13 cellular contexts compared by ENCODE assay signal in genomic region chr3:9339750-9340449, GRCh38. TPM values are rescaled to one million over a fixed set of nuclear protein-coding genes. Genes with fewer than 3 reads are reported as not detected.
DNase-seq lines count a peak whose midpoint lies in the region; ATAC-seq, FAIRE-seq and TF ChIP-seq lines count a peak whose summit lies in the region.
"Had no signal": no experiment of that assay in that cellular context is flagged by ENCODE, and none has a peak within 500 bp of the region (broad histone marks: within the 10 kb centered on the region; RNA-seq: fewer than 3 reads in every experiment).

No MANE protein-coding gene starts in this region.

- ATAC-seq in IMR-90 (ENCODE audit: low read depth) (peak; percentile 81), GM21737 (IDR thresholded peaks at IDR 0.05; ENCODE audit: unreplicated experiment) (no peak)

- no peak for TF ChIP-seq RAD21 in IMR-90 (IDR thresholded peaks at IDR 0.05; ENCODE audit: low read length)

- no peak overlapping the region for H3K18ac ChIP-seq in IMR-90 (ENCODE audit: low read depth, low read length)

- in situ Hi-C loops in IMR-90 (cut with MboI; ENCODE audit: low sequenced_read_pairs): loop anchor here (25.0 kb wide), 1 partner anchor 878 kb away; no protein-coding TSS in a partner anchor

- TF ChIP-seq POLR2A in IMR-90 (IDR thresholded peaks at IDR 0.05; ENCODE audit: low read depth, low read length): no peak

- H3K4me3 ChIP-seq in IMR-90 (ENCODE audit: insufficient read depth, low read depth, low read length) (no peak overlapping the region), choroid plexus epithelial cell (ENCODE audit: low read depth, low read length) (no peak overlapping the region)
- H3K4me3 ChIP-seq: esophagus squamous epithelium, testis had no signal

- no peak overlapping the region for H3K27ac ChIP-seq in IMR-90 (ENCODE audit: insufficient read depth, low read length)
- H3K27ac ChIP-seq: esophagus squamous epithelium, testis had no signal

- no peaks in the 10 kb centered on the region; the same call in 1 of the 2 replicates for H3K27me3 ChIP-seq in IMR-90 (ENCODE audit: control insufficient read depth, insufficient read depth, low read length)
- H3K27me3 ChIP-seq: esophagus squamous epithelium, testis had no signal

- peak overlapping the region; percentile 10; the same call in 1 of the 2 replicates for H3K14ac ChIP-seq in IMR-90 (replicated peaks; ENCODE audit: low read depth, low read length)

- peaks cover 12% of the 10 kb centered on the region for H3K4me1 ChIP-seq in IMR-90 (ENCODE audit: control insufficient read depth, insufficient read depth, low read length)
- H3K4me1 ChIP-seq: testis had no signal

- H4K8ac ChIP-seq in IMR-90 (ENCODE audit: low read depth in 2 of 2, low read length in 2 of 2): no peak overlapping the region

- H3K79me1 ChIP-seq in IMR-90 (ENCODE audit: low read depth in 1 of 2, low read length in 2 of 2): no peaks in the 10 kb centered on the region

- dilution Hi-C loops in IMR-90 (cut with HindIII; ENCODE audit: low sequenced_read_pairs, unreplicated experiment): no loop called here

- peak; percentile 90 for FAIRE-seq in islet of Langerhans (lab: Jason Lieb, UNC)

- no peak overlapping the region for H2AFZ ChIP-seq in IMR-90 (replicated peaks; ENCODE audit: low read length, poor library complexity)

- H3K36me3 ChIP-seq in IMR-90 (ENCODE audit: control insufficient read depth, insufficient read depth, low read length): no peaks in the 10 kb centered on the region
- H3K36me3 ChIP-seq: esophagus squamous epithelium had no signal

- H2BK15ac ChIP-seq in IMR-90 (ENCODE audit: low read depth, low read length): no peak overlapping the region

- H3K4me2 ChIP-seq in IMR-90 (ENCODE audit: low read depth, low read length): no peak overlapping the region

- H2AK5ac ChIP-seq in IMR-90 (ENCODE audit: low read depth, low read length): no peak overlapping the region

- no peak overlapping the region; the same call in 1 of the 2 replicates for H3K4ac ChIP-seq in IMR-90 (ENCODE audit: low read depth, low read length)

- H3K56ac ChIP-seq in IMR-90 (ENCODE audit: extremely low read depth, insufficient read depth, low read length): no peak overlapping the region

- H3K23ac ChIP-seq in IMR-90 (ENCODE audit: low read depth, low read length): no peak overlapping the region

- no peak overlapping the region for H4K91ac ChIP-seq in IMR-90 (ENCODE audit: insufficient read depth, low read depth, low read length)

- no peaks in the 10 kb centered on the region for H4K20me1 ChIP-seq in IMR-90 (ENCODE audit: insufficient read depth, low read length)

- POLR2A ChIA-PET in IMR-90 (lab: Charles Lee; ENCODE audit: unreplicated experiment): interaction anchor here (1.1 kb wide), 1 partner anchor 23 kb away, joined by 3 read pairs; no protein-coding TSS in a partner anchor

- CTCF ChIA-PET in IMR-90 (lab: Yijun Ruan, JAX): no interaction called here

- no TSS peak for BruUV-seq in IMR-90 (replicated peaks; lab: Mats Ljungman, UMichigan)

- WGBS in IMR-90 (ENCODE audit: extremely low coverage in 2 of 2, insufficient read length in 1 of 2), 2 experiments: no CpG with 5 or more reads among the region's 1 CpG

- no peak overlapping the region for H2AK9ac ChIP-seq in IMR-90 (replicated peaks; ENCODE audit: low read depth, low read length, poor library complexity)

- no peak overlapping the region for H2BK20ac ChIP-seq in IMR-90 (ENCODE audit: low read depth, low read length)

- TF ChIP-seq CTCF in IMR-90 (conservative IDR thresholded peaks at IDR 0.05; ENCODE audit: low read depth, low read length) (no peak), choroid plexus epithelial cell (conservative IDR thresholded peaks at IDR 0.05; ENCODE audit: low read depth, low read length) (no peak)

- H2BK120ac ChIP-seq in IMR-90 (ENCODE audit: low read depth, low read length): no peak overlapping the region; the same call in 1 of the 2 replicates

- H4K5ac ChIP-seq in IMR-90 (ENCODE audit: low read depth, low read length): no peak overlapping the region

- H3K9ac ChIP-seq in IMR-90 (ENCODE audit: low read depth, low read length): no peak overlapping the region

- peak overlapping the region; percentile 16 for H2BK5ac ChIP-seq in IMR-90 (ENCODE audit: low read depth, low read length, poor library complexity, severe bottlenecking)

- DNase-seq in IMR-90 (peak; percentile 66), choroid plexus epithelial cell (ENCODE audit: low read depth) (peak; percentile 48), stromal cell of bone marrow (ENCODE audit: low read depth) (peak; percentile 21), glomerular visceral epithelial cell (ENCODE audit: extremely low spot score) (no peak), head of caudate nucleus (no peak)
- DNase-seq: activated CD4-positive, alpha-beta T cell treated with anti-CD3 and anti-CD28 coated beads for 1 hour; cerebellar nuclear complex; esophagus squamous epithelium; midbrain; NCI-H187 treated with DMSO at 0.1 percent for 48 hours; testis had no signal

- H3K9me1 ChIP-seq in IMR-90 (ENCODE audit: insufficient read depth, low read length): peaks cover 7% of the 10 kb centered on the region; the same call in 1 of the 2 replicates

- no peaks in the 10 kb centered on the region for H3K9me3 ChIP-seq in IMR-90 (ENCODE audit: control insufficient read depth, insufficient read depth, low read length)
- H3K9me3 ChIP-seq: esophagus squamous epithelium, testis had no signal

- intact Hi-C loops in IMR-90 (cut with micrococcal nuclease): no loop called here
- intact Hi-C loops in head of caudate nucleus (cut with DNase I): no loop called here

TF ChIP-seq in IMR-90, 13 proteins besides CTCF, POLR2A, EP300 and RAD21:
- TF ChIP-seq USF2 (IDR thresholded peaks at IDR 0.05; ENCODE audit: low read depth, low read length): no peak
- no peak for TF ChIP-seq MAFK (IDR thresholded peaks at IDR 0.05; ENCODE audit: low read depth, low read length)
- no peak for TF ChIP-seq MAZ (IDR thresholded peaks at IDR 0.05; ENCODE audit: borderline replicate concordance, low read depth, low read length)
- TF ChIP-seq RCOR1 (IDR thresholded peaks at IDR 0.05; ENCODE audit: insufficient replicate concordance, low read length): no peak
- no peak for TF ChIP-seq CEBPB (IDR thresholded peaks at IDR 0.05; ENCODE audit: low read depth, low read length)
- TF ChIP-seq CHD1 (IDR thresholded peaks at IDR 0.05; ENCODE audit: low read depth, low read length): no peak
- no peak for TF ChIP-seq FOS (IDR thresholded peaks at IDR 0.05; ENCODE audit: low read depth, low read length)
- TF ChIP-seq SMC3 (IDR thresholded peaks at IDR 0.05; ENCODE audit: low read depth, low read length): no peak
- no peak for TF ChIP-seq BHLHE40 (IDR thresholded peaks at IDR 0.05; ENCODE audit: low read depth, low read length)
- TF ChIP-seq RFX5 (IDR thresholded peaks at IDR 0.05; ENCODE audit: low read depth, low read length): no peak
- no peak for TF ChIP-seq ELK1 (IDR thresholded peaks at IDR 0.05; ENCODE audit: borderline replicate concordance, low read depth, low read length)
- TF ChIP-seq NFE2L2 (IDR thresholded peaks at IDR 0.05; ENCODE audit: low read depth, low read length): no peak

RNA-seq across cellular contexts. Expression of gene THUMPD3, which starts 23.0 kb away (rescaled TPM):
- 43.9 and 60.5 TPM in 2 replicates for total RNA-seq in IMR-90 (2012; rRNA removed)
- polyA plus RNA-seq in IMR-90 (2012; rRNA removed): 22.3 and 28.2 TPM in 2 replicates
- polyA plus RNA-seq in IMR-90 (2012; cell fraction: cytosol; rRNA removed): 5.8 and 6.1 TPM in 2 replicates
- 7.8 and 17.3 TPM in 2 replicates for polyA plus RNA-seq in IMR-90 (2012; cell fraction: nucleus; rRNA removed; ENCODE audit: low replicate concordance)

RNA-seq across cellular contexts. Expression of gene SETD5, which starts 57.5 kb away (rescaled TPM):
- total RNA-seq in IMR-90 (2012; rRNA removed): 50.0 and 62.9 TPM in 2 replicates
- polyA plus RNA-seq in IMR-90 (2012; rRNA removed): 42.7 and 45.1 TPM in 2 replicates
- polyA plus RNA-seq in IMR-90 (2012; cell fraction: cytosol; rRNA removed): 14.4 and 24.9 TPM in 2 replicates
- 87.1 and 210 TPM in 2 replicates for polyA plus RNA-seq in IMR-90 (2012; cell fraction: nucleus; rRNA removed; ENCODE audit: low replicate concordance)

Comparison
In these comparisons a context has a peak if more than half of its experiments do, and no peak if none do; other contexts are left out.
1. DNase-seq: peak in IMR-90 (single experiment), choroid plexus epithelial cell (single experiment) and stromal cell of bone marrow (single experiment); none in glomerular visceral epithelial cell (single experiment) and head of caudate nucleus (0 of 42).